Comparison of ENCODE assay signal across 3 cellular contexts in the genomic region with DNA sequence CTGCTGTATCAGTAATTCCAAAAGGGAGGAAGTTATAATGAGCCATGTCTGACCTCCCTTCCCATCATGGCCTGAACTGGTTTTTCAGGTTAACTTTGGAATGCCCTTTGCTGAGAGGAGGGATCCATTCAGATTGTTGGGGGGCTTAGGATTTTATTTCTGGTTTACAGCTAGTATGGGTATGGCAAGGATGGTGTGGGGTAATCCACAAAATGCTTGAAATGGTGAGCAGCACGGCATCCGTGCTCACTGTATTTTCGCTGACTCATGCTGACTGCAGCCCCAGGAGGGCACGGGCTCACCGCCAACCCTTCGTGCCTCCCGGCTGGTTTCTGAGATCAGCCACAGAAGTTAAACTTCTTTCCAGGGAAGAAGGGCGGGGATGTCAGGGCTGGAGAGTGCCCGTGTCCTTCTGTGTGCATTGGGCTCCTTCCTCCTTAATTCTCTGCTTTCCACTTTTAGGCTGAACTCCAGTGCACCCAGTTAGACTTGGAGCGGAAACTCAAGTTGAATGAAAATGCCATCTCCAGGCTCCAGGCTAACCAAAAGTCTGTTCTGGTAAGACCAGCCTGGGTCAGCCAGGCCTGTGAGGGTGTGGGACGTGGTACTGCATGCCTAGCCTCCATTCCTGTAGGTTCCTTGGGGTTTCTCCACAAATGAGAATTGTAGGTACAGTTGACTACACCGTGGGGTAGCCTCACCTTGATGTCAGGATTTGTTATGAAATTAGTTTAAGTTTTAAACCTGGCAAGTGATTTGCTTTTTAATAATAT. TPM values are rescaled to one million over a fixed set of nuclear protein-coding genes. Genes with fewer than 3 reads are reported as not detected.
"Had no signal": no experiment of that assay in that cellular context is flagged by ENCODE, and none has a peak within 500 bp of the region (broad histone marks: within the 10 kb centered on the region; RNA-seq: fewer than 3 reads in every experiment).

No MANE protein-coding gene starts in this region.

RNA-seq across cellular contexts. Expression of a gene that starts 21.9 kb away (rescaled TPM):
- total RNA-seq: activated T-helper 2 cell treated with anti-CD3 and anti-CD28 coated beads, Interferon-gamma antibody, Interleukin-2, Interleukin-4, amounts not matched to agents 10 μg/mL and 5 μg/mL and 100 μg/mL, durations not matched to agents 14 hours and 24 hours and 36 hours; mucosa of descending colon; natural killer cell treated with Interleukin-12 subunit alpha and Interleukin-12 subunit beta and Interleukin-15 and Interleukin-18, amount 100 ng/mL, for 72 hours had no signal
